In genomic region chr2:20040489-20041172, GRCh38 we compare ENCODE assay signal across 18 cellular contexts. TPM values are rescaled to one million over a fixed set of nuclear protein-coding genes. Genes with fewer than 3 reads are reported as not detected.
DNase-seq lines count a peak whose midpoint lies in the region; ATAC-seq and TF ChIP-seq lines count a peak whose summit lies in the region.
"Had no signal": no experiment of that assay in that cellular context is flagged by ENCODE, and none has a peak within 500 bp of the region (broad histone marks: within the 10 kb centered on the region; RNA-seq: fewer than 3 reads in every experiment).

No MANE protein-coding gene starts in this region.

- peaks cover 100% of the 10 kb centered on the region for H4K20me1 ChIP-seq in smooth muscle cell (ENCODE audit: low read depth)

- no peak overlapping the region for H3K4me3 Mint-ChIP-seq in HFFc6
- H3K4me3 Mint-ChIP-seq: activated CD4-positive, alpha-beta memory T cell treated with anti-CD3 and anti-CD28 coated beads, Interleukin-2, amount 10 ng/mL, durations not matched to agents 7 days and 5 days; CD14-positive monocyte had no signal

- peak; percentile 33 for DNase-seq in HFFc6
- DNase-seq in SW 1271 (lab: John Stamatoyannopoulos, UW), result peak; percentile 12 to 57
- DNase-seq in fibroblast of peridontal ligament (ENCODE audit: extremely low read depth), result peak; percentile 36
- no peak for DNase-seq in smooth muscle cell (lab: John Stamatoyannopoulos, UW; ENCODE audit: unreplicated experiment)
- no peak for DNase-seq in cardiac septum (ENCODE audit: low spot score)
- no peak for DNase-seq in NCI-H187 (lab: John Stamatoyannopoulos, UW)
- DNase-seq in NCI-H510A (lab: John Stamatoyannopoulos, UW), result no peak
- DNase-seq: activated CD4-positive, alpha-beta memory T cell treated with anti-CD3 and anti-CD28 coated beads, Interleukin-2, amount 10 ng/mL, durations not matched to agents 7 days and 5 days; dorsolateral prefrontal cortex; GOT3; kidney; NCI-H2029 treated with DMSO at 0.1 percent for 48 hours; NCI-H774; posterior cingulate gyrus; SHP77 treated with DMSO at 0.1 percent for 48 hours; stimulated activated CD4-positive, alpha-beta T cell treated with anti-CD3 and anti-CD28 coated beads, Interleukin-2, amount 100 ng/mL, for 48 hours had no signal

- H3K36me3 Mint-ChIP-seq in HFFc6 (ENCODE audit: low read depth), result peaks cover 32% of the 10 kb centered on the region

- no peaks in the 10 kb centered on the region for H3K9me3 ChIP-seq in smooth muscle cell (replicated peaks; ENCODE audit: low read depth)

- H3K9ac ChIP-seq in smooth muscle cell (ENCODE audit: low read depth), result no peak overlapping the region

- H3K27me3 Mint-ChIP-seq in HFFc6 (ENCODE audit: insufficient read depth), result peaks cover 3% of the 10 kb centered on the region
- H3K27me3 Mint-ChIP-seq: activated CD4-positive, alpha-beta memory T cell treated with anti-CD3 and anti-CD28 coated beads, Interleukin-2, amount 10 ng/mL, durations not matched to agents 7 days and 5 days had no signal

- H3K79me2 ChIP-seq in smooth muscle cell (ENCODE audit: low read depth), result peaks cover 84% of the 10 kb centered on the region

- ATAC-seq in HG03457 (IDR thresholded peaks at IDR 0.05; ENCODE audit: unreplicated experiment), result no peak

- H3K9me3 Mint-ChIP-seq in HFFc6, result no peaks in the 10 kb centered on the region
- H3K9me3 Mint-ChIP-seq: activated CD4-positive, alpha-beta memory T cell treated with anti-CD3 and anti-CD28 coated beads, Interleukin-2, amount 10 ng/mL, durations not matched to agents 7 days and 5 days; CD14-positive monocyte had no signal

- H2AFZ ChIP-seq in smooth muscle cell (ENCODE audit: low read depth), result no peak overlapping the region

- peaks cover 2% of the 10 kb centered on the region for H3F3A ChIP-seq in smooth muscle cell (ENCODE audit: low read depth)

- no peak overlapping the region for H3K4me2 ChIP-seq in smooth muscle cell

- peak overlapping the region; percentile 54 for H3K27ac ChIP-seq in smooth muscle cell (ENCODE audit: low read depth)
- H3K27ac ChIP-seq: dorsolateral prefrontal cortex had no signal

- H3K4me1 Mint-ChIP-seq in HFFc6 (ENCODE audit: low read depth), result peaks cover 63% of the 10 kb centered on the region

- WGBS in smooth muscle cell (ENCODE audit: low lambda C conversion rate), result 78% methylated on average over 8 of the region's 8 CpGs

- no peak overlapping the region for H3K27ac Mint-ChIP-seq in HFFc6
- H3K27ac Mint-ChIP-seq: activated CD4-positive, alpha-beta memory T cell treated with anti-CD3 and anti-CD28 coated beads, Interleukin-2, amount 10 ng/mL, durations not matched to agents 7 days and 5 days had no signal

- no peaks in the 10 kb centered on the region for H3K27me3 ChIP-seq in smooth muscle cell (ENCODE audit: low read depth)
- H3K27me3 ChIP-seq: dorsolateral prefrontal cortex had no signal

- TF ChIP-seq CTCF in HFFc6 (IDR thresholded peaks at IDR 0.05) (no peak), smooth muscle cell (IDR thresholded peaks at IDR 0.05; ENCODE audit: borderline replicate concordance, insufficient read depth, poor library complexity, severe bottlenecking) (no peak)

- peaks cover 6% of the 10 kb centered on the region for H3K36me3 ChIP-seq in smooth muscle cell (ENCODE audit: low read depth)

- intact Hi-C loops in cardiac septum (cut with DNase I), result no loop called here

- peaks cover 21% of the 10 kb centered on the region for H3K4me1 ChIP-seq in smooth muscle cell (ENCODE audit: low read depth)

- no peak overlapping the region for H3K4me3 ChIP-seq in smooth muscle cell
- H3K4me3 ChIP-seq: dorsolateral prefrontal cortex had no signal

RNA-seq across cellular contexts. Expression of gene LAPTM4A, which starts 10.8 kb away (rescaled TPM):
- 100 to 1,000 TPM; 218 to 254 (median 240) TPM for total RNA-seq in HFFc6 (2021; fragmentation: NEBNext Ultra II Directional; extraction: Animal tissue kit (Norgen Biotek cat#: 25700))
- 423 and 431 TPM in 2 replicates for total RNA-seq in smooth muscle cell
- 466 and 476 TPM in 2 replicates for polyA plus RNA-seq in smooth muscle cell
- 134 TPM for total RNA-seq in cardiac septum

RNA-seq across cellular contexts. Expression of gene MATN3, which starts 28.2 kb away (rescaled TPM):
- 1 to 10 TPM in 5 of 6 experiments, under 1 TPM in 1; 0.69 to 1.5 (median 1.2) TPM for total RNA-seq in HFFc6 (2021; fragmentation: NEBNext Ultra II Directional; extraction: Animal tissue kit (Norgen Biotek cat#: 25700))
- total RNA-seq in smooth muscle cell, result 5.1 and 5.6 TPM in 2 replicates
- 7.4 and 12.9 TPM in 2 replicates for polyA plus RNA-seq in smooth muscle cell
- total RNA-seq in cardiac septum, result 0.11 TPM
- total RNA-seq: activated CD4-positive, alpha-beta memory T cell treated with anti-CD3 and anti-CD28 coated beads, Interleukin-2, amount 10 ng/mL, durations not matched to agents 7 days and 5 days had no signal
- polyA plus RNA-seq: CD14-positive monocyte had no signal

RNA-seq across cellular contexts. Expression of gene WDR35, which starts 50.7 kb away (rescaled TPM):
- 1 to 10 TPM; 4.5 to 5.4 (median 5.2) TPM for total RNA-seq in HFFc6 (2021; fragmentation: NEBNext Ultra II Directional; extraction: Animal tissue kit (Norgen Biotek cat#: 25700))
- 4.7 and 5.7 TPM in 2 replicates for total RNA-seq in smooth muscle cell
- polyA plus RNA-seq in smooth muscle cell, result 0.70 and 1.6 TPM in 2 replicates
- total RNA-seq in cardiac septum, result 5.1 TPM

Comparison
In these comparisons a context has a peak if more than half of its experiments do, and no peak if none do; other contexts are left out.
1. DNase-seq: peak in HFFc6 (single experiment), SW 1271 (2 of 2) and fibroblast of peridontal ligament (single experiment); none in smooth muscle cell (single experiment), cardiac septum (single experiment), NCI-H187 (0 of 2) and NCI-H510A (single experiment).